ENCODE assay signal across 8 cellular contexts in the genomic region with DNA sequence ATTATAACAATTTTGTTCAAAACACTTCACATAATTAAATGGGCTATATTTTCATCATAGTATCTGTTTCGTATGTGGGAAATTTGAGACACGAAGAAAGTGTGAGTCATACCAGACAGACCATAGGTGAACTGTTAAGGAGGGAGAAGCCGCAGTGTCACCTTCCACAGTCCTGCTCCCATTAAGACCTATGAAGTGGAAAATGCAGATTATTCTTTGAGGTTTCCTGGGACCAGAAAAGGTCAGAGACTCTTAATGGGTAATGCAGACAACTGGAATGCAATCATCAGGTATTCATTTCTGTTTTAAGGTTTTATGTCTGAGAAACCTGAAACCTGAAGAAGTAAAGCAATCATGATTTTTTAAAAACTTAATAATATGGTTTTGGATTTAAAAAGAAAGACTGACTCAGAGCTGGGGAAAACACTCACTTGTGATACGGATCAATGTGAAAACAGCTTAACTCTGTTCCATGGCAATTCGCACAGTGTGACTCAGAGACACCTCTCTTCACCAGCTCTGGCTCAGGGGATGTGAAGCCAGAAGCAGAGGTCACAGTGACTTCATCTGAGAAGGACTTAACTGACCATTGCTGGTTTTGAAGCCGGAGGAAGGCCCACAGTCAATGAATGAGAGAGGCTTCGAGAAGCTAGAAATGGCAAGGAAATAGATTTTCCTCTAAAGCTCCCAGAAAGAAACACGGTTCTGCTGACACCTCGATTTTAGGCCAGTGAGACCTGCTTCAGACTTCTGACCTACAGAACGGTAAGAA. TPM values are rescaled to one million over a fixed set of nuclear protein-coding genes. Genes with fewer than 3 reads are reported as not detected.
DNase-seq lines count a peak whose midpoint lies in the region; ATAC-seq and TF ChIP-seq lines count a peak whose summit lies in the region.

No MANE protein-coding gene starts in this region.

- no peak overlapping the region for H3K4me3 ChIP-seq in effector memory CD4-positive, alpha-beta T cell (ENCODE audit: insufficient read depth, low read depth, low read length, poor library complexity, severe bottlenecking)
- no peak overlapping the region for H3K4me3 ChIP-seq in coronary artery

- H3K36me3 ChIP-seq in effector memory CD4-positive, alpha-beta T cell (ENCODE audit: control insufficient read depth, insufficient read depth, low read length), result no peaks in the 10 kb centered on the region

- no peaks in the 10 kb centered on the region for H3K9me3 ChIP-seq in effector memory CD4-positive, alpha-beta T cell (ENCODE audit: control insufficient read depth, low read length)

- no peaks in the 10 kb centered on the region for H3K27me3 ChIP-seq in effector memory CD4-positive, alpha-beta T cell (replicated peaks; ENCODE audit: control insufficient read depth, insufficient read depth, low read length, poor library complexity, severe bottlenecking)

- no peak for TF ChIP-seq CTCF in coronary artery (IDR thresholded peaks at IDR 0.05)

- DNase-seq in EH (ENCODE audit: low read depth) (peak; percentile 71), dermis blood vessel endothelial cell (peak; percentile 67), activated gamma-delta T cell treated with Interleukin-2 at 50 U/mL for 16 hours (no peak), coronary artery (ENCODE audit: low spot score) (no peak), left colon (no peak)
- no peak for DNase-seq in effector memory CD4-positive, alpha-beta T cell

- intact Hi-C loops in left colon (cut with DNase I, micrococcal nuclease), result no loop called here

- no peak overlapping the region for H3K27ac ChIP-seq in effector memory CD4-positive, alpha-beta T cell (ENCODE audit: insufficient read depth, low read length, poor library complexity, severe bottlenecking)
- H3K27ac ChIP-seq in coronary artery, result no peak overlapping the region

- ATAC-seq in GM21367 (IDR thresholded peaks at IDR 0.05; ENCODE audit: unreplicated experiment) (peak; percentile 62), HG03521 (IDR thresholded peaks at IDR 0.05; ENCODE audit: unreplicated experiment) (peak; percentile 49), left colon (no peak)

- H3K4me1 ChIP-seq in effector memory CD4-positive, alpha-beta T cell (ENCODE audit: control insufficient read depth, insufficient read depth, low read length, poor library complexity, severe bottlenecking), result no peaks in the 10 kb centered on the region

RNA-seq across cellular contexts. Expression of gene GCNT1, which starts 17.2 kb away (rescaled TPM):
- total RNA-seq in dermis blood vessel endothelial cell, result 9.9 and 31.2 TPM in 2 replicates
- total RNA-seq in left colon, result 10 to 100 TPM; 30.8 to 33.8 TPM

RNA-seq across cellular contexts. Expression of gene RFK, which starts 47.5 kb away (rescaled TPM):
- total RNA-seq in dermis blood vessel endothelial cell (70.4 and 80.8 TPM in 2 replicates), left colon (10 to 100 TPM; 52.3 to 90.8 TPM)

Comparison
In these comparisons a context has a peak if more than half of its experiments do, and no peak if none do; other contexts are left out.
1. DNase-seq: peak in EH (single experiment) and dermis blood vessel endothelial cell (single experiment); none in effector memory CD4-positive, alpha-beta T cell (0 of 3), activated gamma-delta T cell treated with Interleukin-2 at 50 U/mL for 16 hours (single experiment), coronary artery (single experiment) and left colon (0 of 2).